Comparison of ENCODE assay signal across 14 cellular contexts in the genomic region with DNA sequence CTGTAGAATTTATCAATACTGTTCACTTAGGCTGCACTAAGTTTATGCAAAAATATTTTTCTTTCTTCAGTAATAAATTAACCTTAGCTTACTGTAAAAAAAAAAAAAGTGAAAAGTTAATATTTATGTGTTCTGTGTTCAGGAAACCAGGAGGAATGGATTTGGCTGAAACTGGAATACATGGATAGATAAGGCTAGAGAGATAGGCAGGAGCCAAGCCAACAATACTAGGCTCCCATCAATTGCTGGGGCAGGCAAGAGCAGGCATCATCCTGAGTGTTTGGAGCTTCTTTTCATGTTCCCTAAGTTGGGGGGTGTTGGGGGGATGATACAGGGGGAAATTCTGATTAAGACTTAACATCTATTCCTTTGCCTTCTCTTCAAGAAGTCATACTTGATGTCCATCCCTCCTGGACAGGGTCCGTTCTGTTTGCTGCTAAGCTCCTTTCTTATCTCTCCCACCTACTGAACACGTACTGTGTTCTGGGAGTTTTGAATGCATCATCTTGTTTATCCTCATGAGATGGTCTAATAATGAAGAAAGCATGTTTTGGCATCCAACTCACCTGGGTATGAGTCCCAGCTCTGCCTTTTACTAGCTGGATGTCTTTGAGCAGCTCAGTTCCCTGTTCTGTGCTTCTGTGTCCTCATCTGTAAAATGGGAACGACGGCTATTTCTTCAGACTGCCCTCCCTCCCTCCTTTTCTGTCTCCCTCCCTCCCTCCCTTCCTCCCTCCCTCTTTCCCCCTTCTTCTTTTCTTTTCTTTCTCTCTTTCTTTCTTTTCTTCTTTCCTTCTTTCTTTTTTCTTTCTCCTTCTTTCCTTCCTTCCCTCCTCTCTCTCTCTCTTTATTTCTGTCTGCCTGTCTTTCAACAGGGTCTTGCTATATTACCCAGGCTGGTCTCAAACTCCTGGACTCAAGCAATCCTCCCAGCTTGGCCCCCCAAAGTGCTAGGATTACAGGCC.
"Had no signal": no experiment of that assay in that cellular context is flagged by ENCODE, and none has a peak within 500 bp of the region (broad histone marks: within the 10 kb centered on the region; RNA-seq: fewer than 3 reads in every experiment).

No MANE protein-coding gene starts in this region.

- ATAC-seq: natural killer cell treated with Interleukin-12 subunit alpha and Interleukin-12 subunit beta and Interleukin-15 and Interleukin-18, amount 100 ng/mL, for 72 hours had no signal

- H3K9me3 ChIP-seq: breast epithelium, esophagus muscularis mucosa, ovary had no signal

- H3K4me3 Mint-ChIP-seq: activated naive CD8-positive, alpha-beta T cell treated with anti-CD3 and anti-CD28 coated beads, Interleukin-2, amount 10 ng/mL, durations not matched to agents 7 days and 5 days; natural killer cell treated with Interleukin-12 subunit alpha and Interleukin-12 subunit beta and Interleukin-15 and Interleukin-18, amount 100 ng/mL, for 72 hours had no signal

- H3K27me3 ChIP-seq: breast epithelium, esophagus muscularis mucosa, ovary had no signal

- H3K36me3 ChIP-seq: breast epithelium, esophagus muscularis mucosa, ovary had no signal

- H3K9me3 Mint-ChIP-seq: natural killer cell treated with Interleukin-12 subunit alpha and Interleukin-12 subunit beta and Interleukin-15 and Interleukin-18, amount 100 ng/mL, for 72 hours had no signal

- DNase-seq: activated CD4-positive, alpha-beta T cell treated with anti-CD3 and anti-CD28 coated beads, Interleukin-2, amount 50 U/mL, for 1 hour; activated CD8-positive, alpha-beta memory T cell treated with anti-CD3 and anti-CD28 coated beads for 24 hours; activated naive CD4-positive, alpha-beta T cell; activated naive CD8-positive, alpha-beta T cell treated with anti-CD3 and anti-CD28 coated beads, Interleukin-2, amount 10 ng/mL, durations not matched to agents 7 days and 5 days; kidney glomerular epithelial cell; mesendoderm; stimulated activated CD4-positive, alpha-beta T cell treated with anti-CD3 and anti-CD28 coated beads, Interleukin-12 subunit alpha, Interleukin-12 subunit beta, amount 100 ng/mL, for 4 hours; stimulated activated CD4-positive, alpha-beta T cell treated with anti-CD3 and anti-CD28 coated beads, Interleukin-2, amount 100 ng/mL, for 24 hours; T-helper 1 cell had no signal

- H3K36me3 Mint-ChIP-seq: natural killer cell treated with Interleukin-12 subunit alpha and Interleukin-12 subunit beta and Interleukin-15 and Interleukin-18, amount 100 ng/mL, for 72 hours had no signal

- H3K27ac Mint-ChIP-seq: activated naive CD8-positive, alpha-beta T cell treated with anti-CD3 and anti-CD28 coated beads, Interleukin-2, amount 10 ng/mL, durations not matched to agents 7 days and 5 days; natural killer cell treated with Interleukin-12 subunit alpha and Interleukin-12 subunit beta and Interleukin-15 and Interleukin-18, amount 100 ng/mL, for 72 hours had no signal

- H3K4me3 ChIP-seq: breast epithelium, esophagus muscularis mucosa, ovary, SK-N-MC had no signal

- H3K27ac ChIP-seq: breast epithelium, ovary, SK-N-MC had no signal

- H3K27me3 Mint-ChIP-seq: natural killer cell treated with Interleukin-12 subunit alpha and Interleukin-12 subunit beta and Interleukin-15 and Interleukin-18, amount 100 ng/mL, for 72 hours had no signal

- H3K4me1 ChIP-seq: breast epithelium had no signal
